Comparison of ENCODE assay signal across 8 cellular contexts in genomic region chr15:64151727-64152506, GRCh38. TPM values are rescaled to one million over a fixed set of nuclear protein-coding genes. Genes with fewer than 3 reads are reported as not detected.
DNase-seq lines count a peak whose midpoint lies in the region; ATAC-seq and TF ChIP-seq lines count a peak whose summit lies in the region.

Gene SNX22 (plus strand): TSS chr15:64151731. CDS start chr15:64151776, 45 bp downstream.

- peaks cover 20% of the 10 kb centered on the region for H3K36me3 ChIP-seq in iPS DF 6.9 (ENCODE audit: control insufficient read depth, insufficient read depth, low read length)
- peaks cover 18 to 21% (median 20%) of the 10 kb centered on the region in 3 donors for H3K36me3 ChIP-seq in skeletal muscle tissue (ENCODE audit: control insufficient read depth in 3 of 3, insufficient read depth in 3 of 3, low read length in 3 of 3)

- TF ChIP-seq CTCF in AG04449 (IDR thresholded peaks at IDR 0.05; ENCODE audit: insufficient read depth, low read length, missing control alignments), result no peak

- no peak within 1 kb of the TSS for H3K27ac ChIP-seq in iPS DF 6.9 (ENCODE audit: low read length)
- H3K27ac ChIP-seq in skeletal muscle tissue (ENCODE audit: low read depth, low read length), result no peak within 1 kb of the TSS

- H3K27me3 ChIP-seq in iPS DF 6.9 (ENCODE audit: control insufficient read depth, insufficient read depth, low read length), result peaks cover 6% of the 10 kb centered on the region
- peaks cover 3 to 20% (median 15%) of the 10 kb centered on the region in 3 donors for H3K27me3 ChIP-seq in skeletal muscle tissue (ENCODE audit: control insufficient read depth in 3 of 3, insufficient read depth in 3 of 3, low read length in 3 of 3)

- CTCF ChIA-PET in AG04449 (lab: Yijun Ruan, JAX), result interaction anchor here (1.7 to 3.0 kb wide), 3 partner anchors 10 to 36 kb away, joined by 4 to 39 read pairs (median 7); partner anchors contain the start of gene PPIB

- peak within 1 kb of the TSS; percentile 50 for H3K4me3 ChIP-seq in AG04449 (ENCODE audit: low read depth, low read length)
- peak within 1 kb of the TSS; percentile 67; the same call in 1 of the 2 replicates for H3K4me3 ChIP-seq in iPS DF 6.9 (ENCODE audit: low read length)
- peak within 1 kb of the TSS; percentile 29 to 58 (median 48) for H3K4me3 ChIP-seq in skeletal muscle tissue (ENCODE audit: low read length in 3 of 3)

- peak within 1 kb of the TSS in 1 of 3 donors; percentile 33 for H3K9ac ChIP-seq in skeletal muscle tissue (ENCODE audit: low read depth in 1 of 3, low read length in 3 of 3)

- no CpG with 5 or more reads among the region's 83 CpGs for WGBS in iPS DF 6.9 (ENCODE audit: insufficient coverage, insufficient read length)

- ATAC-seq in GM18502 (IDR thresholded peaks at IDR 0.05; ENCODE audit: poor library complexity, unreplicated experiment), result peak; percentile 10

- H3K4me1 ChIP-seq in iPS DF 6.9 (ENCODE audit: control insufficient read depth, insufficient read depth, low read length) (peaks cover 4% of the 10 kb centered on the region), skeletal muscle tissue (ENCODE audit: control insufficient read depth in 3 of 3, insufficient read depth in 3 of 3, low read length in 3 of 3) (peaks cover 16 to 32% (median 23%) of the 10 kb centered on the region in 3 donors)

- H3K9me3 ChIP-seq in iPS DF 6.9 (ENCODE audit: control insufficient read depth, insufficient read depth, low read length), result no peaks in the 10 kb centered on the region
- H3K9me3 ChIP-seq in skeletal muscle tissue (ENCODE audit: control insufficient read depth in 3 of 3, low read length in 3 of 3), result no peaks in the 10 kb centered on the region

- DNase-seq in AG04449 (ENCODE audit: low read depth, low spot score) (no peak), HK-2 (ENCODE audit: unreplicated experiment) (peak; percentile 19), iPS DF 6.9 (ENCODE audit: low read depth, low spot score) (no peak), SW 1271 (lab: John Stamatoyannopoulos, UW) (no peak), HPDE6-E6E7 (ENCODE audit: extremely low spot score) (no peak)
- DNase-seq in activated naive CD4-positive, alpha-beta T cell treated with Interleukin-2 at 50 U/mL for 16 hours, result peak; percentile 33

- POLR2A ChIA-PET in AG04449 (lab: Yijun Ruan, JAX), result interaction anchor here (1.7 kb wide), 1 partner anchor 10 kb away, joined by 7 read pairs; no protein-coding TSS in a partner anchor

RNA-seq across cellular contexts. Expression of gene SNX22, which starts in this region (rescaled TPM):
- 1.0 TPM for total RNA-seq in skeletal muscle tissue

Comparison
In these comparisons a context has a peak if more than half of its experiments do, and no peak if none do; other contexts are left out.
1. DNase-seq: peak in HK-2 (single experiment) and activated naive CD4-positive, alpha-beta T cell treated with Interleukin-2 at 50 U/mL for 16 hours (single experiment); none in AG04449 (single experiment), iPS DF 6.9 (single experiment), SW 1271 (0 of 2) and HPDE6-E6E7 (single experiment).
2. Peak in every context shown above with its lines, with median percentiles within 50 percentile points of each other: H3K4me3 ChIP-seq.